33 cellular contexts compared by ENCODE assay signal in genomic region chr11:42521994-42522393, GRCh38.
DNase-seq lines count a peak whose midpoint lies in the region; ATAC-seq and TF ChIP-seq lines count a peak whose summit lies in the region.
"Had no signal": no experiment of that assay in that cellular context is flagged by ENCODE, and none has a peak within 500 bp of the region (broad histone marks: within the 10 kb centered on the region; RNA-seq: fewer than 3 reads in every experiment).

No MANE protein-coding gene starts in this region.

- no peak overlapping the region for H3K27ac Mint-ChIP-seq in activated T-helper 17 cell treated with anti-CD3 and anti-CD28 coated beads, Interleukin-2, amount 50 U/mL, for 72 hours
- H3K27ac Mint-ChIP-seq: activated CD4-positive, alpha-beta T cell treated with anti-CD3 and anti-CD28 coated beads, Interleukin-2, amount 10 ng/mL, durations not matched to agents 24 days and 14 days; activated naive CD4-positive, alpha-beta T cell treated with anti-CD3 and anti-CD28 coated beads, Interleukin-2, amount 50 U/mL, for 72 hours; IgD-negative memory B cell; stimulated activated naive CD8-positive, alpha-beta T cell treated with anti-CD3 and anti-CD28 coated beads, Interleukin-15, amount 100 ng/mL, for 72 hours had no signal

- ATAC-seq in SK-N-SH treated with all-trans-retinoic acid at 6 μM for 48 hours, result no peak
- no peak for ATAC-seq in activated T-helper 17 cell treated with anti-CD3 and anti-CD28 coated beads, Interleukin-2, amount 50 U/mL, for 72 hours (replicated peaks)
- ATAC-seq: activated naive CD4-positive, alpha-beta T cell treated with anti-CD3 and anti-CD28 coated beads, Interleukin-2, amount 50 U/mL, for 72 hours; left lung; stimulated activated naive CD8-positive, alpha-beta T cell treated with anti-CD3 and anti-CD28 coated beads, Interleukin-15, amount 100 ng/mL, for 72 hours had no signal

- no peaks in the 10 kb centered on the region for H3K36me3 Mint-ChIP-seq in activated T-helper 17 cell treated with anti-CD3 and anti-CD28 coated beads, Interleukin-2, amount 50 U/mL, for 72 hours (ENCODE audit: low read depth)
- H3K36me3 Mint-ChIP-seq: activated naive CD4-positive, alpha-beta T cell treated with anti-CD3 and anti-CD28 coated beads, Interleukin-2, amount 50 U/mL, for 72 hours; IgD-negative memory B cell had no signal

- H3K79me1 ChIP-seq in mesenchymal stem cell (replicated peaks; ENCODE audit: low read length, poor library complexity, severe bottlenecking), result no peaks in the 10 kb centered on the region

- H2BK15ac ChIP-seq in mesenchymal stem cell (ENCODE audit: low read depth, poor library complexity, severe bottlenecking), result no peak overlapping the region

- H2AFZ ChIP-seq in mesenchymal stem cell (ENCODE audit: low read depth, low read length), result no peak overlapping the region

- H3K27me3 ChIP-seq in mesenchymal stem cell (ENCODE audit: control insufficient read depth in 1 of 2, insufficient read depth in 1 of 2, low read length in 2 of 2), result peaks cover 0 to 18% of the 10 kb centered on the region in 2 experiments
- H3K27me3 ChIP-seq in tibial nerve, result no peaks in the 10 kb centered on the region
- H3K27me3 ChIP-seq in MG63, result no peaks in the 10 kb centered on the region
- H3K27me3 ChIP-seq: Peyer's patch, right atrium auricular region, uterus had no signal

- no peak overlapping the region for H4K91ac ChIP-seq in mesenchymal stem cell (ENCODE audit: low read length)

- no peak overlapping the region for H2BK120ac ChIP-seq in mesenchymal stem cell (ENCODE audit: low read depth, low read length)

- H3K4me2 ChIP-seq in mesenchymal stem cell (ENCODE audit: low read length, poor library complexity, severe bottlenecking), result no peak overlapping the region

- no peak overlapping the region for H3K4ac ChIP-seq in mesenchymal stem cell (ENCODE audit: low read depth in 1 of 2, low read length in 2 of 2)

- H2AK5ac ChIP-seq in mesenchymal stem cell (ENCODE audit: low read length, severe bottlenecking), result no peak overlapping the region

- H3K4me3 ChIP-seq in AG10803 (ENCODE audit: low read length) (no peak overlapping the region), mesenchymal stem cell (ENCODE audit: insufficient read depth in 1 of 2, low read depth in 1 of 2, low read length in 2 of 2) (no peak overlapping the region), tibial nerve (no peak overlapping the region), MG63 (no peak overlapping the region)
- H3K4me3 ChIP-seq: coronary artery, left lung, Peyer's patch, right atrium auricular region, thoracic aorta, uterus had no signal

- no peaks in the 10 kb centered on the region for H3K4me1 Mint-ChIP-seq in activated T-helper 17 cell treated with anti-CD3 and anti-CD28 coated beads, Interleukin-2, amount 50 U/mL, for 72 hours
- H3K4me1 Mint-ChIP-seq: activated CD4-positive, alpha-beta T cell treated with anti-CD3 and anti-CD28 coated beads, Interleukin-2, amount 10 ng/mL, durations not matched to agents 24 days and 14 days; IgD-negative memory B cell; stimulated activated naive CD8-positive, alpha-beta T cell treated with anti-CD3 and anti-CD28 coated beads, Interleukin-15, amount 100 ng/mL, for 72 hours had no signal

- H2BK12ac ChIP-seq in mesenchymal stem cell (ENCODE audit: low read length in 2 of 2), result no peak overlapping the region

- WGBS in mesenchymal stem cell, result 43% methylated on average over 2 of the region's 4 CpGs
- WGBS in tibial nerve, 2 donors, result 68 to 76% methylated on average over 4 of the region's 4 CpGs

- no peak overlapping the region for H3K4me3 Mint-ChIP-seq in activated T-helper 17 cell treated with anti-CD3 and anti-CD28 coated beads, Interleukin-2, amount 50 U/mL, for 72 hours
- H3K4me3 Mint-ChIP-seq: activated CD4-positive, alpha-beta T cell treated with anti-CD3 and anti-CD28 coated beads, Interleukin-2, amount 10 ng/mL, durations not matched to agents 24 days and 14 days; IgD-negative memory B cell; stimulated activated naive CD8-positive, alpha-beta T cell treated with anti-CD3 and anti-CD28 coated beads, Interleukin-15, amount 100 ng/mL, for 72 hours had no signal

- H3K36me3 ChIP-seq in mesenchymal stem cell (ENCODE audit: control insufficient read depth in 1 of 2, insufficient read depth in 2 of 2, low read depth in 1 of 2, low read length in 2 of 2) (no peaks in the 10 kb centered on the region), tibial nerve (no peaks in the 10 kb centered on the region), MG63 (no peaks in the 10 kb centered on the region)
- H3K36me3 ChIP-seq: left lung, Peyer's patch, right atrium auricular region, thoracic aorta, uterus had no signal

- H3K18ac ChIP-seq in mesenchymal stem cell (ENCODE audit: low read depth in 1 of 2, low read length in 2 of 2), result no peak overlapping the region

- H3K14ac ChIP-seq in mesenchymal stem cell (ENCODE audit: low read length in 2 of 2), result no peak overlapping the region

- no peaks in the 10 kb centered on the region for H3K9me3 ChIP-seq in mesenchymal stem cell (ENCODE audit: control insufficient read depth, low read length)
- H3K9me3 ChIP-seq in tibial nerve, result no peaks in the 10 kb centered on the region
- no peaks in the 10 kb centered on the region for H3K9me3 ChIP-seq in MG63
- H3K9me3 ChIP-seq: left lung, Peyer's patch, right atrium auricular region, thoracic aorta, uterus had no signal

- H3K27me3 Mint-ChIP-seq in activated T-helper 17 cell treated with anti-CD3 and anti-CD28 coated beads, Interleukin-2, amount 50 U/mL, for 72 hours, result no peaks in the 10 kb centered on the region
- H3K27me3 Mint-ChIP-seq: activated CD4-positive, alpha-beta T cell treated with anti-CD3 and anti-CD28 coated beads, Interleukin-2, amount 10 ng/mL, durations not matched to agents 24 days and 14 days; stimulated activated naive CD8-positive, alpha-beta T cell treated with anti-CD3 and anti-CD28 coated beads, Interleukin-15, amount 100 ng/mL, for 72 hours had no signal

- no peak for TF ChIP-seq POLR2A in tibial nerve (IDR thresholded peaks at IDR 0.05)

- H3K23ac ChIP-seq in mesenchymal stem cell (ENCODE audit: low read length in 2 of 2), result no peak overlapping the region

- peak; percentile 2 for DNase-seq in AG10803 (ENCODE audit: low read depth)
- peak; percentile 63 for DNase-seq in HT1080 (ENCODE audit: low read depth)
- peak; percentile 10 for DNase-seq in brain pericyte (ENCODE audit: low read depth, low spot score)
- DNase-seq in mesenchymal stem cell, result peak; percentile 38
- no peak for DNase-seq in tibial nerve (ENCODE audit: low spot score in 2 of 2)
- no peak for DNase-seq in MG63
- DNase-seq: ACHN; activated CD4-positive, alpha-beta T cell treated with anti-CD3 and anti-CD28 coated beads, Interleukin-2, amount 10 ng/mL, durations not matched to agents 24 days and 14 days; activated CD8-positive, alpha-beta memory T cell treated with anti-CD3 and anti-CD28 coated beads for 24 hours; activated T-cell treated with anti-CD3 and anti-CD28 coated beads for 4 hours; amygdala; DMS153; effector CD8-positive, alpha-beta T cell; HCEC 1CT; left lung; NCI-H1105; NCI-H187; NCI-H524; Peyer's patch; posterior cingulate gyrus; SHP77; stimulated activated CD4-positive, alpha-beta T cell treated with anti-CD3 and anti-CD28 coated beads, Interleukin-12 subunit alpha, Interleukin-12 subunit beta, amount 100 ng/mL, for 4 hours; stimulated activated CD4-positive, alpha-beta T cell treated with anti-CD3 and anti-CD28 coated beads, Interleukin-2, amount 100 ng/mL, for 48 hours; stimulated activated naive CD8-positive, alpha-beta T cell treated with anti-CD3 and anti-CD28 coated beads, Interleukin-15, amount 100 ng/mL, for 72 hours; T-helper 9 cell; uterus had no signal

- TF ChIP-seq CTCF in AG10803 (conservative IDR thresholded peaks at IDR 0.05; ENCODE audit: low read length), result no peak
- no peak for TF ChIP-seq CTCF in tibial nerve (IDR thresholded peaks at IDR 0.05)

- H4K8ac ChIP-seq in mesenchymal stem cell (ENCODE audit: low read length), result no peak overlapping the region

- no peak overlapping the region for H3K9ac ChIP-seq in mesenchymal stem cell (ENCODE audit: low read length)

- no peak overlapping the region for H3K27ac ChIP-seq in mesenchymal stem cell (ENCODE audit: low read length, poor library complexity, severe bottlenecking)
- H3K27ac ChIP-seq in tibial nerve, result no peak overlapping the region
- H3K27ac ChIP-seq: coronary artery, left lung, Peyer's patch, right atrium auricular region, thoracic aorta, uterus had no signal

- no peak for TF ChIP-seq EP300 in tibial nerve (IDR thresholded peaks at IDR 0.05)

- no peak overlapping the region for H2BK5ac ChIP-seq in mesenchymal stem cell (ENCODE audit: low read depth, low read length, poor library complexity, severe bottlenecking)

- peaks cover 7% of the 10 kb centered on the region for H3K9me3 Mint-ChIP-seq in activated T-helper 17 cell treated with anti-CD3 and anti-CD28 coated beads, Interleukin-2, amount 50 U/mL, for 72 hours
- H3K9me3 Mint-ChIP-seq: activated CD4-positive, alpha-beta T cell treated with anti-CD3 and anti-CD28 coated beads, Interleukin-2, amount 10 ng/mL, durations not matched to agents 24 days and 14 days had no signal

- H3K4me1 ChIP-seq in mesenchymal stem cell (ENCODE audit: control insufficient read depth, insufficient read depth, low read depth, low read length) (no peaks in the 10 kb centered on the region), tibial nerve (no peaks in the 10 kb centered on the region)
- H3K4me1 ChIP-seq: left lung, Peyer's patch, right atrium auricular region, uterus had no signal

TF ChIP-seq in SK-N-SH treated with all-trans-retinoic acid at 6 μM for 48 hours, 23 proteins besides CTCF, POLR2A, EP300 and RAD21 (continues in another document):
- TF ChIP-seq ZFP30 (CRISPR knock-in tag; IDR thresholded peaks at IDR 0.05), result no peak
- TF ChIP-seq ISL1 (CRISPR knock-in tag; IDR thresholded peaks at IDR 0.05), result no peak
- TF ChIP-seq PATZ1 (CRISPR knock-in tag; IDR thresholded peaks at IDR 0.05; ENCODE audit: borderline replicate concordance), result no peak
- TF ChIP-seq ESRRG (CRISPR knock-in tag; IDR thresholded peaks at IDR 0.05), result no peak
- no peak for TF ChIP-seq PPARA (CRISPR knock-in tag; IDR thresholded peaks at IDR 0.05; ENCODE audit: borderline replicate concordance)
- no peak for TF ChIP-seq OSR1 (CRISPR knock-in tag; IDR thresholded peaks at IDR 0.05)
- no peak for TF ChIP-seq SNAI2 (CRISPR knock-in tag; IDR thresholded peaks at IDR 0.05)

Comparison
In these comparisons a context has a peak if more than half of its experiments do, and no peak if none do; other contexts are left out.
1. DNase-seq: peak in AG10803 (single experiment), HT1080 (single experiment), brain pericyte (single experiment) and mesenchymal stem cell (single experiment); none in tibial nerve (0 of 2) and MG63 (single experiment).